In the genomic region with DNA sequence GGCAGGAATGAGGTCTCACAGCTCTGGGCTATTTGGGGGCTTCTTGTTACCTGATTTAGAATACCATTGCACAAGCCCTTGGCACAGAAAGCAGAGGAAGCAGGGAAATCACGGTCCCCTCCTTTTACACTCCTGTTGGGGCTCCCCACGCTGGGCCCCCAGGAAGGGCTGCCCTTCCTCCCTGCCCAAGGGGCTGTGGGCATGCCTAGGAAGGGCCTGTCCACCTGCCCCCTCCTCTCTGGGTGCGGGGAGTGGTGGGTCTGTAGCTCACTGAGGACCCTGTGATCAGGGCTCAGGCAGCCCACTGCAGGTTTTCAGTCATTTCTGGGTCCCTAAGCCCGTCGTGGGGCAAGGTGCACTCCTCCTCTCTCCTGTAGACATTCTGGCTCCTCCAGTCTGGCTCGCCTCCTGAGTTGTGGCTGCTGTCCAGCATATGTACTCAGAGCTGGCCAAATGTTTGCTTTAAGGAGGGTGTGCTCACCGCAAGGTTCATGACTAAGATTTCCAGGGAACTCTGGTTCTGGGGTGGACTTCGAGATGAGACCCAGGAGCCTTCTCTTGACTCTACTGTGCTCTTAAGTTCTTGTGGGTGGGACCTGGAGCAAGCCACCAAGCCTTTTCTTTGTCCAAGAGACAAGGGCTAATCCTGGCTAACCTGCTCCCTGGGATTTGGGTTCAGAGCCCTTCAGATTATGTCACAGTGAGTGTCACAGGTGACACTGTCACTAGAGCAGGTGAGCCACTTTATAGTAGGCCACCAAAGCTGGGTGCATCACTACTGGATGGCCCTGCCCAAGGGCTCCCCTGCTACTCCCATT, we compare ENCODE assay signal across 8 cellular contexts. TPM values are rescaled to one million over a fixed set of nuclear protein-coding genes. Genes with fewer than 3 reads are reported as not detected.
DNase-seq lines count a peak whose midpoint lies in the region; ATAC-seq, FAIRE-seq and TF ChIP-seq lines count a peak whose summit lies in the region.

No MANE protein-coding gene starts in this region.

- peaks cover 39% of the 10 kb centered on the region for H3K4me1 Mint-ChIP-seq in CD14-positive monocyte

- H3K4me2 ChIP-seq in endothelial cell of umbilical vein (ENCODE audit: insufficient read depth, low read length) (no peak overlapping the region), neuronal stem cell (ENCODE audit: insufficient read depth, low read length, poor library complexity, severe bottlenecking) (no peak overlapping the region)

- H3K9ac ChIP-seq in endothelial cell of umbilical vein (replicated peaks; ENCODE audit: extremely low read depth, insufficient read depth, low read length) = no peak overlapping the region
- no peak overlapping the region for H3K9ac ChIP-seq in neuronal stem cell (ENCODE audit: low read depth, low read length, poor library complexity)

- no TSS peak for BruUV-seq in endothelial cell of umbilical vein (replicated peaks; lab: Mats Ljungman, UMichigan)

- CTCF ChIA-PET in endothelial cell of umbilical vein (lab: Charles Lee) = interaction anchor here (1.0 kb wide), 1 partner anchor 17 kb away, joined by 3 read pairs; no protein-coding TSS in a partner anchor

- H3K9me1 ChIP-seq in endothelial cell of umbilical vein (replicated peaks; ENCODE audit: control insufficient read depth, extremely low read depth, insufficient read depth, low read length) = no peaks in the 10 kb centered on the region

- peaks cover 2% of the 10 kb centered on the region for H3K79me1 ChIP-seq in neuronal stem cell (ENCODE audit: low read depth, low read length)

- H3K4me3 ChIP-seq in endothelial cell of umbilical vein (replicated peaks in 1 of 3; ENCODE audit: insufficient read depth in 1 of 3, low read depth in 1 of 3, low read length in 3 of 3) (no peak overlapping the region), neuronal stem cell (ENCODE audit: low read length in 2 of 2) (no peak overlapping the region)

- H3K27ac ChIP-seq in endothelial cell of umbilical vein (ENCODE audit: insufficient read depth, low read depth, low read length) (peak overlapping the region; percentile 35), neuronal stem cell (replicated peaks; ENCODE audit: low read length) (no peak overlapping the region)

- dilution Hi-C loops in endothelial cell of umbilical vein (cut with MboI; ENCODE audit: extremely low pct_ligation_motif_present, low sequenced_read_pairs) = loop anchor here (10.0 kb wide), 1 partner anchor 46 kb away; no protein-coding TSS in a partner anchor

- DNase-seq in CD14-positive monocyte (ENCODE audit: low spot score) (no peak), NCI-H226 (peak; percentile 92), endothelial cell of umbilical vein (ENCODE audit: low read depth, low spot score) (peak; percentile 40), neuronal stem cell (ENCODE audit: low spot score) (no peak), DMS114 treated with DMSO at 0.1 percent for 48 hours (lab: John Stamatoyannopoulos, UW; ENCODE audit: unreplicated experiment) (no peak)
- no peak for DNase-seq in central memory CD4-positive, alpha-beta T cell
- DNase-seq in stimulated activated CD4-positive, alpha-beta T cell treated with anti-CD3 and anti-CD28 coated beads, Interleukin-2, amount 100 ng/mL, for 24 hours = no peak

- H3K36me3 ChIP-seq in endothelial cell of umbilical vein (ENCODE audit: control insufficient read depth in 2 of 2, extremely low read depth in 1 of 2, insufficient read depth in 2 of 2, low read length in 2 of 2) (peaks cover 0 to 2% of the 10 kb centered on the region in 2 experiments), neuronal stem cell (replicated peaks in 1 of 2; ENCODE audit: control insufficient read depth in 2 of 2, insufficient read depth in 2 of 2, low read length in 2 of 2) (peaks cover 0 to 19% of the 10 kb centered on the region in 2 donors)

- H2BK15ac ChIP-seq in neuronal stem cell (ENCODE audit: low read length) = no peak overlapping the region

- peak; percentile 89 for FAIRE-seq in endothelial cell of umbilical vein (lab: Jason Lieb, UNC)

- H2AK5ac ChIP-seq in neuronal stem cell (ENCODE audit: low read depth, low read length) = no peak overlapping the region

- peaks cover 20% of the 10 kb centered on the region for H3K79me2 ChIP-seq in endothelial cell of umbilical vein (ENCODE audit: control insufficient read depth, insufficient read depth, low read length)

- H3K9me3 ChIP-seq in endothelial cell of umbilical vein (replicated peaks; ENCODE audit: control insufficient read depth, insufficient read depth, low read length) (no peaks in the 10 kb centered on the region), neuronal stem cell (replicated peaks in 1 of 2; ENCODE audit: control insufficient read depth in 2 of 2, insufficient read depth in 1 of 2, low read depth in 1 of 2, low read length in 2 of 2) (no peaks in the 10 kb centered on the region)

- H4K8ac ChIP-seq in neuronal stem cell (ENCODE audit: low read depth, low read length) = no peak overlapping the region

- WGBS in neuronal stem cell (ENCODE audit: extremely low coverage in 2 of 2, insufficient read length in 2 of 2, insufficient replicate concordance in 1 of 2), 2 donors = no CpG with 5 or more reads among the region's 8 CpGs

- no peak for TF ChIP-seq CTCF in CD14-positive monocyte (IDR thresholded peaks at IDR 0.05)
- no peak for TF ChIP-seq CTCF in endothelial cell of umbilical vein (IDR thresholded peaks at IDR 0.05; ENCODE audit: extremely low read depth in 1 of 2, insufficient read depth in 1 of 2, low read depth in 1 of 2, low read length in 2 of 2)

- peak overlapping the region; percentile 13 for H3K18ac ChIP-seq in neuronal stem cell (ENCODE audit: low read length)

- H2BK120ac ChIP-seq in neuronal stem cell (ENCODE audit: low read depth, low read length) = no peak overlapping the region

- no peak overlapping the region for H3K23ac ChIP-seq in neuronal stem cell (ENCODE audit: low read depth, low read length, poor library complexity)

- H4K91ac ChIP-seq in neuronal stem cell (ENCODE audit: low read depth, low read length, poor library complexity) = no peak overlapping the region

- no peak for TF ChIP-seq POLR2A in endothelial cell of umbilical vein (IDR thresholded peaks at IDR 0.05; ENCODE audit: low read depth, low read length)

- no peaks in the 10 kb centered on the region for H3K27me3 ChIP-seq in endothelial cell of umbilical vein (ENCODE audit: control insufficient read depth in 2 of 2, insufficient read depth in 2 of 2, low read length in 2 of 2)
- H3K27me3 ChIP-seq in neuronal stem cell (ENCODE audit: control insufficient read depth in 3 of 3, insufficient read depth in 3 of 3, low read depth in 1 of 3, low read length in 3 of 3) = no peaks in the 10 kb centered on the region

- H3K4ac ChIP-seq in neuronal stem cell (ENCODE audit: low read length) = no peak overlapping the region

- H3K14ac ChIP-seq in neuronal stem cell (ENCODE audit: low read length) = no peak overlapping the region

- H3K9me3 Mint-ChIP-seq in CD14-positive monocyte = no peaks in the 10 kb centered on the region

- intact Hi-C loops in CD14-positive monocyte (cut with micrococcal nuclease) (no loop called here), endothelial cell of umbilical vein (cut with micrococcal nuclease) (no loop called here)

- H3K27ac Mint-ChIP-seq in CD14-positive monocyte = peak overlapping the region in 6 of 7 donors; percentile 80 to 97 (median 90)

- H2BK5ac ChIP-seq in neuronal stem cell (ENCODE audit: low read length) = no peak overlapping the region

- peaks cover 47 to 61% of the 10 kb centered on the region in 2 donors for H3K36me3 Mint-ChIP-seq in CD14-positive monocyte

- H2BK12ac ChIP-seq in neuronal stem cell (ENCODE audit: low read length) = no peak overlapping the region

- no peak overlapping the region for H3K4me3 Mint-ChIP-seq in CD14-positive monocyte

- H4K20me1 ChIP-seq in endothelial cell of umbilical vein (replicated peaks; ENCODE audit: control insufficient read depth, extremely low read depth, insufficient read depth, low read length) = no peaks in the 10 kb centered on the region

- H3K27me3 Mint-ChIP-seq in CD14-positive monocyte (ENCODE audit: low read depth in 3 of 3) = no peaks in the 10 kb centered on the region

- H3K4me1 ChIP-seq in endothelial cell of umbilical vein (ENCODE audit: control insufficient read depth, extremely low read depth, insufficient read depth, low read length) (peaks cover 28% of the 10 kb centered on the region), neuronal stem cell (ENCODE audit: control insufficient read depth in 2 of 2, insufficient read depth in 1 of 2, low read depth in 1 of 2, low read length in 2 of 2) (peaks cover 0 to 10% of the 10 kb centered on the region in 2 donors)

- POLR2A ChIA-PET in endothelial cell of umbilical vein (lab: Charles Lee) = no interaction called here

- no peak for ATAC-seq in GM21717 (IDR thresholded peaks at IDR 0.05; ENCODE audit: unreplicated experiment)

- no peak overlapping the region for H2AFZ ChIP-seq in endothelial cell of umbilical vein (ENCODE audit: low read depth, low read length)
- no peak overlapping the region for H2AFZ ChIP-seq in neuronal stem cell (ENCODE audit: low read length)

TF ChIP-seq in endothelial cell of umbilical vein, 7 proteins besides CTCF, POLR2A, EP300 and RAD21 (continues in another document):
- no peak for TF ChIP-seq POLR2AphosphoS5 (IDR thresholded peaks at IDR 0.05; ENCODE audit: insufficient read depth, low read depth, low read length)
- no peak for TF ChIP-seq FOS (IDR thresholded peaks at IDR 0.05; ENCODE audit: borderline replicate concordance, insufficient read depth, low read length)
- TF ChIP-seq JUN (IDR thresholded peaks at IDR 0.05; ENCODE audit: borderline replicate concordance, insufficient read depth, insufficient read length, low read depth) = no peak
- TF ChIP-seq MYC (IDR thresholded peaks at IDR 0.05; ENCODE audit: low read depth, low read length) = no peak
- no peak for TF ChIP-seq MAX (IDR thresholded peaks at IDR 0.05; ENCODE audit: insufficient read depth, insufficient read length)
- no peak for TF ChIP-seq EZH2 (IDR thresholded peaks at IDR 0.05; ENCODE audit: borderline replicate concordance, low read depth, low read length, severe bottlenecking)

RNA-seq across cellular contexts. Expression of gene TACR2, which starts 56.0 kb away (rescaled TPM):
- polyA plus RNA-seq in CD14-positive monocyte (under 1 TPM; 0.20 to 0.23 TPM), endothelial cell of umbilical vein (0.19 and 0.22 TPM in 2 replicates)
- total RNA-seq in endothelial cell of umbilical vein = not detected in 2 replicates
- polyA plus RNA-seq in endothelial cell of umbilical vein (2011; cell fraction: cytosol; rRNA removed) = 0.14 and 0.20 TPM in 2 replicates
- 0.11 TPM in 1 of 2 replicates, not detected in the other for polyA plus RNA-seq in endothelial cell of umbilical vein (2011; cell fraction: nucleus; rRNA removed)
- 0.11 and 0.24 TPM in 2 replicates for polyA plus RNA-seq in endothelial cell of umbilical vein (2012)
- 0.21 TPM in 1 of 2 replicates, not detected in the other for polyA minus RNA-seq in endothelial cell of umbilical vein
- polyA minus RNA-seq in endothelial cell of umbilical vein (2011; cell fraction: cytosol; rRNA and poly(A)+ RNA removed) = not detected
- not detected in 2 replicates for polyA minus RNA-seq in endothelial cell of umbilical vein (2011; cell fraction: nucleus; rRNA and poly(A)+ RNA removed)
- polyA plus RNA-seq in neuronal stem cell (2013, experiment 1 of 2) = not detected
- polyA plus RNA-seq in neuronal stem cell (2013, experiment 2 of 2) = not detected

Comparison
In these comparisons a context has a peak if more than half of its experiments do, and no peak if none do; other contexts are left out.
1. DNase-seq: peak in NCI-H226 (single experiment) and endothelial cell of umbilical vein (single experiment); none in CD14-positive monocyte (single experiment), neuronal stem cell (single experiment), central memory CD4-positive, alpha-beta T cell (single experiment), stimulated activated CD4-positive, alpha-beta T cell treated with anti-CD3 and anti-CD28 coated beads, Interleukin-2, amount 100 ng/mL, for 24 hours (0 of 2) and DMS114 treated with DMSO at 0.1 percent for 48 hours (single experiment).